19 cellular contexts compared by ENCODE assay signal in genomic region chr2:14952383-14952782, GRCh38.
DNase-seq lines count a peak whose midpoint lies in the region; ATAC-seq and TF ChIP-seq lines count a peak whose summit lies in the region.
"Had no signal": no experiment of that assay in that cellular context is flagged by ENCODE, and none has a peak within 500 bp of the region (broad histone marks: within the 10 kb centered on the region; RNA-seq: fewer than 3 reads in every experiment).

No MANE protein-coding gene starts in this region.

- H3K27me3 Mint-ChIP-seq in activated T-helper 17 cell treated with anti-CD3 and anti-CD28 coated beads, Interleukin-2, amount 50 U/mL, for 72 hours = peaks cover 9% of the 10 kb centered on the region

- no peak for ATAC-seq in activated T-helper 17 cell treated with anti-CD3 and anti-CD28 coated beads, Interleukin-2, amount 50 U/mL, for 72 hours (replicated peaks)
- no peak for ATAC-seq in activated naive CD4-positive, alpha-beta T cell treated with anti-CD3 and anti-CD28 coated beads, Interleukin-2, amount 50 U/mL, for 72 hours
- ATAC-seq: HCT116 had no signal

- H3K27ac Mint-ChIP-seq in activated T-helper 17 cell treated with anti-CD3 and anti-CD28 coated beads, Interleukin-2, amount 50 U/mL, for 72 hours = no peak overlapping the region
- no peak overlapping the region for H3K27ac Mint-ChIP-seq in activated naive CD4-positive, alpha-beta T cell treated with anti-CD3 and anti-CD28 coated beads, Interleukin-2, amount 50 U/mL, for 72 hours
- H3K27ac Mint-ChIP-seq: CD14-positive monocyte; CD4-positive, alpha-beta memory T cell; HFFc6 had no signal

- H3K9me3 ChIP-seq in esophagus muscularis mucosa = no peaks in the 10 kb centered on the region
- H3K9me3 ChIP-seq: BLaER1 had no signal

- TF ChIP-seq POLR2A in esophagus muscularis mucosa (IDR thresholded peaks at IDR 0.05; ENCODE audit: low read depth) = no peak

- H3K4me1 ChIP-seq in esophagus muscularis mucosa = no peaks in the 10 kb centered on the region
- H3K4me1 ChIP-seq: BLaER1 had no signal

- intact Hi-C loops in esophagus muscularis mucosa (cut with DNase I) = no loop called here

- no peaks in the 10 kb centered on the region for H3K4me1 Mint-ChIP-seq in activated T-helper 17 cell treated with anti-CD3 and anti-CD28 coated beads, Interleukin-2, amount 50 U/mL, for 72 hours
- H3K4me1 Mint-ChIP-seq: CD14-positive monocyte; CD4-positive, alpha-beta memory T cell had no signal

- TF ChIP-seq EP300 in esophagus muscularis mucosa (IDR thresholded peaks at IDR 0.05) = no peak

- no peaks in the 10 kb centered on the region for H3K36me3 ChIP-seq in esophagus muscularis mucosa
- H3K36me3 ChIP-seq: BLaER1 had no signal

- no peaks in the 10 kb centered on the region for H3K27me3 ChIP-seq in esophagus muscularis mucosa
- H3K27me3 ChIP-seq: BLaER1 had no signal

- peak in 2 of 3 experiments; percentile 42 to 79 for DNase-seq in NCI-H1417 (lab: John Stamatoyannopoulos, UW)
- DNase-seq in NCI-H1417 treated with DMSO at 0.1 percent for 48 hours (lab: John Stamatoyannopoulos, UW) = no peak
- DNase-seq in NCI-H69 (lab: John Stamatoyannopoulos, UW) = peak; percentile 60
- DNase-seq in esophagus muscularis mucosa (ENCODE audit: extremely low spot score) = peak; percentile 47
- peak; percentile 70 for DNase-seq in retina
- DNase-seq in T-helper 2 cell = no peak
- no peak for DNase-seq in activated naive CD4-positive, alpha-beta T cell treated with anti-CD3 and anti-CD28 coated beads, Interleukin-2, amount 50 U/mL, for 72 hours (ENCODE audit: low spot score in 2 of 2)
- DNase-seq: Calu3; CD4-positive, alpha-beta memory T cell; DMS79 treated with DMSO at 0.1 percent for 48 hours; GF-D8; GOT3; H7; HFFc6 had no signal

- peaks cover 3% of the 10 kb centered on the region for H3K9me3 Mint-ChIP-seq in activated T-helper 17 cell treated with anti-CD3 and anti-CD28 coated beads, Interleukin-2, amount 50 U/mL, for 72 hours
- H3K9me3 Mint-ChIP-seq in activated naive CD4-positive, alpha-beta T cell treated with anti-CD3 and anti-CD28 coated beads, Interleukin-2, amount 50 U/mL, for 72 hours = peaks cover 6 to 13% of the 10 kb centered on the region in 2 donors

- TF ChIP-seq CTCF in esophagus muscularis mucosa (IDR thresholded peaks at IDR 0.05) = no peak

- no peak overlapping the region for H3K4me3 Mint-ChIP-seq in activated T-helper 17 cell treated with anti-CD3 and anti-CD28 coated beads, Interleukin-2, amount 50 U/mL, for 72 hours
- H3K4me3 Mint-ChIP-seq: CD14-positive monocyte, HFFc6 had no signal

- no peak overlapping the region for H3K4me3 ChIP-seq in esophagus muscularis mucosa
- H3K4me3 ChIP-seq: BLaER1 had no signal

- H3K36me3 Mint-ChIP-seq in activated T-helper 17 cell treated with anti-CD3 and anti-CD28 coated beads, Interleukin-2, amount 50 U/mL, for 72 hours (ENCODE audit: low read depth) = no peaks in the 10 kb centered on the region
- H3K36me3 Mint-ChIP-seq in activated naive CD4-positive, alpha-beta T cell treated with anti-CD3 and anti-CD28 coated beads, Interleukin-2, amount 50 U/mL, for 72 hours = no peaks in the 10 kb centered on the region
- H3K36me3 Mint-ChIP-seq: CD14-positive monocyte; CD4-positive, alpha-beta memory T cell had no signal

- 83% methylated on average over 5 of the region's 5 CpGs for WGBS in esophagus muscularis mucosa

- H3K27ac ChIP-seq in esophagus muscularis mucosa (replicated peaks in 1 of 4) = no peak overlapping the region
- H3K27ac ChIP-seq: 22Rv1, BLaER1 had no signal

Comparison
In these comparisons a context has a peak if more than half of its experiments do, and no peak if none do; other contexts are left out.
1. DNase-seq: peak in NCI-H1417 (2 of 3), NCI-H69 (single experiment), esophagus muscularis mucosa (single experiment) and retina (single experiment); none in NCI-H1417 treated with DMSO at 0.1 percent for 48 hours (single experiment), T-helper 2 cell (0 of 5) and activated naive CD4-positive, alpha-beta T cell treated with anti-CD3 and anti-CD28 coated beads, Interleukin-2, amount 50 U/mL, for 72 hours (0 of 2).